In genomic region chr11:48034926-48035876, GRCh38 we compare ENCODE assay signal across 1 cellular context.
TF ChIP-seq lines count a peak whose summit lies in the region.

No MANE protein-coding gene starts in this region.

TF ChIP-seq in SK-N-SH treated with all-trans-retinoic acid at 6 μM for 48 hours, 23 proteins besides CTCF, POLR2A, EP300 and RAD21 (continued from another document):
- no peak for TF ChIP-seq ZNF70 (CRISPR knock-in tag; IDR thresholded peaks at IDR 0.05)
